In the genomic region with DNA sequence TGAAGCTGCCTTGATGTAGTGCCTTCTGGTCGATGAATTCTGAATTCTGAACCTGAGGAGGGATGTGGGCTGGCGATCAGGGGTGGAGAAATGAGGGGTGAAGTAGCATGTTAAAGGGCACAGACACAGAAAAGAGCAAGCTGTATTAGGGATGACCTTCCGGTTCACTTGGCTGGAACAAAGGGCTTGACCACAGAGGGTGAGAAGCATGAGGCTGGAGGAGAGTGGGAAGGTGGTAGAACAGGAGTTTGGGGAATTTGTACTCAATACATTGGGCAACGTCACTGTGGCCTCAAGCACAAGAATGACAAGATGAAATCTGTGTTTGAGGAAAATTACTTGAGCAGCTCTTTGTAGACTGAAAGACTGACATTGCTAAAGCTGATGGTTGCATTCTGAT, we compare ENCODE assay signal across 14 cellular contexts.
"Had no signal": no experiment of that assay in that cellular context is flagged by ENCODE, and none has a peak within 500 bp of the region (broad histone marks: within the 10 kb centered on the region; RNA-seq: fewer than 3 reads in every experiment).

No MANE protein-coding gene starts in this region.

- H3K9me3 Mint-ChIP-seq: activated CD4-positive, alpha-beta memory T cell treated with anti-CD3 and anti-CD28 coated beads, Interleukin-2, amount 10 ng/mL, durations not matched to agents 7 days and 5 days; activated naive CD4-positive, alpha-beta T cell treated with anti-CD3 and anti-CD28 coated beads, Interleukin-2, amount 50 U/mL, for 72 hours; activated T-cell treated with anti-CD3 and anti-CD28 coated beads, Interleukin-2, amount 50 U/mL, for 4 hours; WTC11 had no signal

- DNase-seq: activated CD4-positive, alpha-beta memory T cell treated with anti-CD3 and anti-CD28 coated beads, Interleukin-2, amount 10 ng/mL, durations not matched to agents 7 days and 5 days; activated CD4-positive, alpha-beta T cell treated with anti-CD3 and anti-CD28 coated beads for 4 hours; activated effector memory CD4-positive, alpha-beta T cell treated with Interleukin-2 at 50 U/mL for 16 hours; activated T-cell treated with anti-CD3 and anti-CD28 coated beads, Interleukin-2, amount 50 U/mL, for 4 hours; amniotic stem cell; effector CD8-positive, alpha-beta T cell; kidney glomerular epithelial cell; pancreas; stimulated activated CD4-positive, alpha-beta T cell treated with anti-CD3 and anti-CD28 coated beads, Interleukin-15, amount 100 ng/mL, for 24 hours; stimulated activated CD4-positive, alpha-beta T cell treated with anti-CD3 and anti-CD28 coated beads, Interleukin-4, amount 100 ng/mL, for 1 hour; stimulated activated naive CD8-positive, alpha-beta T cell treated with anti-CD3 and anti-CD28 coated beads, Interleukin-15, Interleukin-2, amounts not matched to agents 100 U/mL and 50 U/mL, for 24 hours; SW 1271 had no signal

- H3K4me1 ChIP-seq: pancreas had no signal

- ATAC-seq: activated naive CD4-positive, alpha-beta T cell treated with anti-CD3 and anti-CD28 coated beads, Interleukin-2, amount 50 U/mL, for 72 hours; activated T-cell treated with anti-CD3 and anti-CD28 coated beads, Interleukin-2, amount 50 U/mL, for 4 hours; stimulated activated naive CD8-positive, alpha-beta T cell treated with anti-CD3 and anti-CD28 coated beads, Interleukin-15, Interleukin-2, amounts not matched to agents 100 U/mL and 50 U/mL, for 24 hours; WTC11 had no signal

- H3K36me3 ChIP-seq: pancreas had no signal

- H3K27ac ChIP-seq: pancreas had no signal

- H3K4me1 Mint-ChIP-seq: activated CD4-positive, alpha-beta memory T cell treated with anti-CD3 and anti-CD28 coated beads, Interleukin-2, amount 10 ng/mL, durations not matched to agents 7 days and 5 days; WTC11 had no signal

- H3K27me3 ChIP-seq: pancreas had no signal

- H3K36me3 Mint-ChIP-seq: activated naive CD4-positive, alpha-beta T cell treated with anti-CD3 and anti-CD28 coated beads, Interleukin-2, amount 50 U/mL, for 72 hours; WTC11 had no signal

- H3K4me3 Mint-ChIP-seq: activated CD4-positive, alpha-beta memory T cell treated with anti-CD3 and anti-CD28 coated beads, Interleukin-2, amount 10 ng/mL, durations not matched to agents 7 days and 5 days; activated T-cell treated with anti-CD3 and anti-CD28 coated beads, Interleukin-2, amount 50 U/mL, for 4 hours; WTC11 had no signal

- H3K4me3 ChIP-seq: pancreas had no signal

- H3K9me3 ChIP-seq: pancreas had no signal

- H3K27ac Mint-ChIP-seq: activated CD4-positive, alpha-beta memory T cell treated with anti-CD3 and anti-CD28 coated beads, Interleukin-2, amount 10 ng/mL, durations not matched to agents 7 days and 5 days; activated naive CD4-positive, alpha-beta T cell treated with anti-CD3 and anti-CD28 coated beads, Interleukin-2, amount 50 U/mL, for 72 hours; WTC11 had no signal
